12 cellular contexts compared by ENCODE assay signal in the genomic region with DNA sequence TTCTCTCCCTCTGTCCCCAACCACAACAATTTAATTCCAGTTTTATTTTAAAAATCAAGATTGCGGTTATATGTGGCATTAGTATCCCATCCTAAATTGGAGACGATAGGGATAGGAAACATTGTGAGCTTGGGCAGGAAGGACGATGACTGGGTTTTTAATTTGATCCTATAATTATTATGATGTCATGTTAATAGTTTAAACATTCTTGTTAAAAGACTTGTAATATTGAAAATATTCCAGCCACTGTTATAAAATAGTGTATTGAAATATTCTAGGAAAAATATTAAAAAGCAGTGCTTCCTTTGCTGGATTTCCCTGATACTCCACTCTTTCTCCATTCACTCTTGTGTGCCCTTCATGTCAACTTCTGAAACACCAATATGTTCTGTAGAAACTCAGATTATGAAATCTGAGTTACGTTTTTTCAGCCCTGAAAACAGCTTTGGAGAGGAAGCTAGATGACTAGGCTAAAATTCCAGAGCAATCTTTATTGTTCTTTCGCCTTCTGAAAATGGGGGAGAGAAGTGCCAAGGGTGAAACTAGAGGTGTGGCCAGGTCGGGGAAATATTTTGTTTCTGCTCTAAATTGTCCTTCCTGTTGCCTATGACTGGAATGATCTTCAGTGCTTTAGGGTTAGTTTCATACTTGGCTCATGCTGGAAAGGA. TPM values are rescaled to one million over a fixed set of nuclear protein-coding genes. Genes with fewer than 3 reads are reported as not detected.
DNase-seq lines count a peak whose midpoint lies in the region; ATAC-seq, FAIRE-seq and TF ChIP-seq lines count a peak whose summit lies in the region.
"Had no signal": no experiment of that assay in that cellular context is flagged by ENCODE, and none has a peak within 500 bp of the region (broad histone marks: within the 10 kb centered on the region; RNA-seq: fewer than 3 reads in every experiment).

No MANE protein-coding gene starts in this region.

- H3K9ac ChIP-seq in fibroblast of lung (ENCODE audit: insufficient read depth, low read length) = no peak overlapping the region

- no peak overlapping the region for H2AFZ ChIP-seq in fibroblast of lung (ENCODE audit: low read length)

- peaks cover 15% of the 10 kb centered on the region for H3K4me1 Mint-ChIP-seq in progenitor cell of endocrine pancreas (ENCODE audit: low read depth)
- H3K4me1 Mint-ChIP-seq: activated T-helper 17 cell treated with anti-CD3 and anti-CD28 coated beads, Interleukin-2, amount 50 U/mL, for 72 hours had no signal

- H3K4me3 Mint-ChIP-seq in progenitor cell of endocrine pancreas (ENCODE audit: low read depth) = no peak overlapping the region
- H3K4me3 Mint-ChIP-seq: activated T-helper 17 cell treated with anti-CD3 and anti-CD28 coated beads, Interleukin-2, amount 50 U/mL, for 72 hours had no signal

- no peak for TF ChIP-seq CTCF in fibroblast of lung (conservative IDR thresholded peaks at IDR 0.05 in 1 of 2, IDR thresholded peaks at IDR 0.05 in 1 of 2; ENCODE audit: low read depth in 1 of 2, low read length in 2 of 2)
- no peak for TF ChIP-seq CTCF in progenitor cell of endocrine pancreas (IDR thresholded peaks at IDR 0.05; ENCODE audit: unreplicated experiment)

- no peaks in the 10 kb centered on the region for H3K9me3 ChIP-seq in fibroblast of lung (ENCODE audit: control insufficient read depth, insufficient read depth, low read depth, low read length)

- H4K20me1 ChIP-seq in fibroblast of lung (ENCODE audit: control insufficient read depth, extremely low read depth, insufficient read depth, low read length) = no peaks in the 10 kb centered on the region

- DNase-seq in GM18507 (ENCODE audit: extremely low spot score, insufficient read length, low read depth) = no peak
- peak; percentile 9 for DNase-seq in RPMI8226
- DNase-seq in fibroblast of lung (ENCODE audit: low read depth in 2 of 2) = peak; percentile 44 to 51
- DNase-seq in progenitor cell of endocrine pancreas (ENCODE audit: low spot score, unreplicated experiment) = no peak
- no peak for DNase-seq in amniotic stem cell (lab: John Stamatoyannopoulos, UW)
- DNase-seq in NK-92 treated with Interleukin-12 subunit alpha and Interleukin-12 subunit beta, amount 100 ng/mL, for 24 hours (lab: John Stamatoyannopoulos, UW) = no peak
- DNase-seq: DND-41, SHP77 had no signal

- H3K4me1 ChIP-seq in fibroblast of lung (ENCODE audit: control insufficient read depth, extremely low read depth, insufficient read depth, low read length) = no peaks in the 10 kb centered on the region

- ATAC-seq in HG02970 (IDR thresholded peaks at IDR 0.05; ENCODE audit: low FRiP score, unreplicated experiment) = no peak
- no peak for ATAC-seq in HG03432 (IDR thresholded peaks at IDR 0.05; ENCODE audit: unreplicated experiment)

- H3K79me2 ChIP-seq in fibroblast of lung (ENCODE audit: control insufficient read depth, insufficient read depth, low read length) = no peaks in the 10 kb centered on the region

- H3K36me3 ChIP-seq in fibroblast of lung (ENCODE audit: control insufficient read depth, insufficient read depth, low read length) = no peaks in the 10 kb centered on the region

- no peaks in the 10 kb centered on the region for H3K9me3 Mint-ChIP-seq in progenitor cell of endocrine pancreas (ENCODE audit: low read depth)
- H3K9me3 Mint-ChIP-seq: activated T-helper 17 cell treated with anti-CD3 and anti-CD28 coated beads, Interleukin-2, amount 50 U/mL, for 72 hours had no signal

- H3K27me3 Mint-ChIP-seq in progenitor cell of endocrine pancreas = no peaks in the 10 kb centered on the region
- H3K27me3 Mint-ChIP-seq: activated T-helper 17 cell treated with anti-CD3 and anti-CD28 coated beads, Interleukin-2, amount 50 U/mL, for 72 hours had no signal

- H3K27me3 ChIP-seq in fibroblast of lung (ENCODE audit: control insufficient read depth, insufficient read depth, low read length) = no peaks in the 10 kb centered on the region

- H3K27ac ChIP-seq in fibroblast of lung (ENCODE audit: insufficient read depth, low read length) = no peak overlapping the region

- H3K4me2 ChIP-seq in fibroblast of lung (ENCODE audit: extremely low read depth, insufficient read depth, low read length) = peak overlapping the region; percentile 44

- peak overlapping the region; percentile 62 for H3K27ac Mint-ChIP-seq in progenitor cell of endocrine pancreas
- H3K27ac Mint-ChIP-seq: activated T-helper 17 cell treated with anti-CD3 and anti-CD28 coated beads, Interleukin-2, amount 50 U/mL, for 72 hours had no signal

- peak; percentile 33 for FAIRE-seq in GM18507 (lab: Jason Lieb, UNC)
- FAIRE-seq: HTR-8/SVneo had no signal

- no peak overlapping the region for H3K4me3 ChIP-seq in fibroblast of lung (replicated peaks in 1 of 4; ENCODE audit: control extremely low read depth in 1 of 4, insufficient read depth in 1 of 4, low read depth in 3 of 4, low read length in 4 of 4)

- H3K36me3 Mint-ChIP-seq in progenitor cell of endocrine pancreas (ENCODE audit: insufficient read depth) = peaks cover 3% of the 10 kb centered on the region

RNA-seq across cellular contexts. Expression of a gene that starts 46.1 kb away (rescaled TPM):
- total RNA-seq in fibroblast of lung = 13.4 and 15.0 TPM in 2 replicates
- polyA plus RNA-seq in fibroblast of lung = 22.3 and 28.2 TPM in 2 replicates
- polyA plus RNA-seq in fibroblast of lung (2012) = 21.5 and 24.7 TPM in 2 replicates
- 2.8 and 6.9 TPM in 2 replicates for polyA minus RNA-seq in fibroblast of lung (ENCODE audit: low replicate concordance)
- total RNA-seq in progenitor cell of endocrine pancreas = 29.6 and 31.0 TPM in 2 replicates

Comparison
In these comparisons a context has a peak if more than half of its experiments do, and no peak if none do; other contexts are left out.
1. DNase-seq: peak in RPMI8226 (single experiment) and fibroblast of lung (2 of 2); none in GM18507 (single experiment), progenitor cell of endocrine pancreas (single experiment), amniotic stem cell (single experiment) and NK-92 treated with Interleukin-12 subunit alpha and Interleukin-12 subunit beta, amount 100 ng/mL, for 24 hours (single experiment).